Comparison of ENCODE assay signal across 8 cellular contexts in genomic region chr15:58269455-58270414, GRCh38.
DNase-seq lines count a peak whose midpoint lies in the region; ATAC-seq and TF ChIP-seq lines count a peak whose summit lies in the region.

No MANE protein-coding gene starts in this region.

- H3K4me3 ChIP-seq in H7 (ENCODE audit: insufficient read depth, low read depth, low read length), result no peak overlapping the region

- DNase-seq in CMK (ENCODE audit: low read depth) (peak; percentile 54), H7 (peak; percentile 53), NCI-H82 treated with DMSO at 0.1 percent for 48 hours (lab: John Stamatoyannopoulos, UW; ENCODE audit: unreplicated experiment) (peak; percentile 72), glutamatergic neuron (peak; percentile 37), progenitor cell of endocrine pancreas (ENCODE audit: low spot score, unreplicated experiment) (peak; percentile 34)
- DNase-seq in activated naive CD4-positive, alpha-beta T cell treated with anti-CD3 and anti-CD28 coated beads, Interleukin-2, amount 50 U/mL, for 72 hours (ENCODE audit: low spot score in 2 of 2), result peak in 1 of 2 donors; percentile 25
- no peak for DNase-seq in activated effector memory CD4-positive, alpha-beta T cell treated with anti-CD3 and anti-CD28 coated beads, Interleukin-2, amount 50 U/mL, for 16 hours

- peaks cover 4 to 5% of the 10 kb centered on the region in 2 donors for H3K9me3 Mint-ChIP-seq in activated naive CD4-positive, alpha-beta T cell treated with anti-CD3 and anti-CD28 coated beads, Interleukin-2, amount 50 U/mL, for 72 hours
- H3K9me3 Mint-ChIP-seq in glutamatergic neuron (ENCODE audit: unreplicated experiment) (peaks cover 3% of the 10 kb centered on the region), progenitor cell of endocrine pancreas (ENCODE audit: low read depth) (peaks cover 7% of the 10 kb centered on the region)

- H3K36me3 ChIP-seq in H7 (replicated peaks; ENCODE audit: control insufficient read depth, insufficient read depth, low read length), result no peaks in the 10 kb centered on the region

- H3K36me3 Mint-ChIP-seq in activated naive CD4-positive, alpha-beta T cell treated with anti-CD3 and anti-CD28 coated beads, Interleukin-2, amount 50 U/mL, for 72 hours, result peaks cover 10 to 15% of the 10 kb centered on the region in 2 donors
- peaks cover 4% of the 10 kb centered on the region for H3K36me3 Mint-ChIP-seq in glutamatergic neuron (ENCODE audit: unreplicated experiment)
- peaks cover 3% of the 10 kb centered on the region for H3K36me3 Mint-ChIP-seq in progenitor cell of endocrine pancreas (ENCODE audit: insufficient read depth)

- H3K27ac Mint-ChIP-seq in activated naive CD4-positive, alpha-beta T cell treated with anti-CD3 and anti-CD28 coated beads, Interleukin-2, amount 50 U/mL, for 72 hours, result peak overlapping the region; percentile 53 to 60
- H3K27ac Mint-ChIP-seq in glutamatergic neuron (ENCODE audit: unreplicated experiment) (no peak overlapping the region), progenitor cell of endocrine pancreas (no peak overlapping the region)

- H3K4me1 Mint-ChIP-seq in glutamatergic neuron (ENCODE audit: low read depth, unreplicated experiment) (no peaks in the 10 kb centered on the region), progenitor cell of endocrine pancreas (ENCODE audit: low read depth) (peaks cover 5% of the 10 kb centered on the region)

- peak; percentile 30 for TF ChIP-seq CTCF in glutamatergic neuron (IDR thresholded peaks at IDR 0.05; ENCODE audit: partially characterized antibody, unreplicated experiment)
- TF ChIP-seq CTCF in progenitor cell of endocrine pancreas (IDR thresholded peaks at IDR 0.05; ENCODE audit: unreplicated experiment), result peak; percentile 78

- no peak overlapping the region for H3K4me3 Mint-ChIP-seq in glutamatergic neuron (ENCODE audit: unreplicated experiment)
- H3K4me3 Mint-ChIP-seq in progenitor cell of endocrine pancreas (ENCODE audit: low read depth), result no peak overlapping the region

- H3K27me3 Mint-ChIP-seq in glutamatergic neuron (ENCODE audit: unreplicated experiment), result no peaks in the 10 kb centered on the region
- H3K27me3 Mint-ChIP-seq in progenitor cell of endocrine pancreas, result no peaks in the 10 kb centered on the region

- no peaks in the 10 kb centered on the region for H3K27me3 ChIP-seq in H7 (ENCODE audit: control insufficient read depth, insufficient read depth, low read length)

- ATAC-seq in activated naive CD4-positive, alpha-beta T cell treated with anti-CD3 and anti-CD28 coated beads, Interleukin-2, amount 50 U/mL, for 72 hours, result peak; percentile 45 to 77
- no peak for ATAC-seq in GM21737 (IDR thresholded peaks at IDR 0.05; ENCODE audit: unreplicated experiment)

Comparison
In these comparisons a context has a peak if more than half of its experiments do, and no peak if none do; other contexts are left out.
1. H3K27ac Mint-ChIP-seq: peak in activated naive CD4-positive, alpha-beta T cell treated with anti-CD3 and anti-CD28 coated beads, Interleukin-2, amount 50 U/mL, for 72 hours (2 of 2); none in glutamatergic neuron (single experiment) and progenitor cell of endocrine pancreas (single experiment).